In genomic region chr6:159212881-159213280, GRCh38 we compare ENCODE assay signal across 18 cellular contexts. TPM values are rescaled to one million over a fixed set of nuclear protein-coding genes. Genes with fewer than 3 reads are reported as not detected.
DNase-seq lines count a peak whose midpoint lies in the region; ATAC-seq and TF ChIP-seq lines count a peak whose summit lies in the region.
"Had no signal": no experiment of that assay in that cellular context is flagged by ENCODE, and none has a peak within 500 bp of the region (broad histone marks: within the 10 kb centered on the region; RNA-seq: fewer than 3 reads in every experiment).

No MANE protein-coding gene starts in this region.

- TF ChIP-seq POLR2A in IMR-90 (IDR thresholded peaks at IDR 0.05; ENCODE audit: low read depth, low read length) (no peak), ovary (IDR thresholded peaks at IDR 0.05) (no peak)

- H3K4me1 ChIP-seq in BLaER1 (peaks cover 63% of the 10 kb centered on the region), IMR-90 (ENCODE audit: control insufficient read depth, insufficient read depth, low read length) (no peaks in the 10 kb centered on the region), endodermal cell (ENCODE audit: control insufficient read depth, insufficient read depth, low read length) (no peaks in the 10 kb centered on the region), neuronal stem cell (ENCODE audit: control insufficient read depth in 2 of 2, insufficient read depth in 1 of 2, low read depth in 1 of 2, low read length in 2 of 2) (peaks cover 0 to 9% of the 10 kb centered on the region in 2 donors), ovary (ENCODE audit: insufficient read depth) (peaks cover 1% of the 10 kb centered on the region), aorta (ENCODE audit: control insufficient read depth in 1 of 2, insufficient read depth in 2 of 2, low read length in 2 of 2) (peaks cover 0 to 3% of the 10 kb centered on the region in 2 donors)
- H3K4me1 ChIP-seq: HAP-1 had no signal

- H3K9ac ChIP-seq in BLaER1, result no peak overlapping the region
- H3K9ac ChIP-seq in IMR-90 (ENCODE audit: low read depth, low read length), result no peak overlapping the region
- H3K9ac ChIP-seq in endodermal cell (ENCODE audit: extremely low read depth, low read length, poor library complexity, severe bottlenecking), result no peak overlapping the region
- H3K9ac ChIP-seq in neuronal stem cell (ENCODE audit: low read depth, low read length, poor library complexity), result no peak overlapping the region
- H3K9ac ChIP-seq: GM23248 had no signal

- H3K14ac ChIP-seq in IMR-90 (replicated peaks; ENCODE audit: low read depth, low read length) (no peak overlapping the region), neuronal stem cell (ENCODE audit: low read length) (no peak overlapping the region)

- TF ChIP-seq CTCF in IMR-90 (conservative IDR thresholded peaks at IDR 0.05; ENCODE audit: low read depth, low read length), result no peak
- no peak for TF ChIP-seq CTCF in endodermal cell (conservative IDR thresholded peaks at IDR 0.05)
- TF ChIP-seq CTCF in ovary (IDR thresholded peaks at IDR 0.05), result no peak

- intact Hi-C loops in IMR-90 (cut with micrococcal nuclease) (no loop called here), ovary (cut with DNase I) (no loop called here), aorta (cut with DNase I) (loop anchor here (5.0 kb wide), 2 partner anchors 36 to 41 kb away; no protein-coding TSS in a partner anchor)

- H2AFZ ChIP-seq in IMR-90 (replicated peaks; ENCODE audit: low read length, poor library complexity), result peak overlapping the region; percentile 46
- peak overlapping the region; percentile 9 for H2AFZ ChIP-seq in neuronal stem cell (ENCODE audit: low read length)
- H2AFZ ChIP-seq: GM23248 had no signal

- no peak overlapping the region for H3K4me3 Mint-ChIP-seq in endodermal cell
- H3K4me3 Mint-ChIP-seq: CD4-positive, CD25-positive, alpha-beta regulatory T cell; CD8-positive, alpha-beta memory T cell had no signal

- no peak overlapping the region for H3K27ac Mint-ChIP-seq in endodermal cell
- H3K27ac Mint-ChIP-seq: CD4-positive, CD25-positive, alpha-beta regulatory T cell had no signal

- H3K4me1 Mint-ChIP-seq in endodermal cell, result no peaks in the 10 kb centered on the region

- no peaks in the 10 kb centered on the region for H3K27me3 ChIP-seq in BLaER1
- H3K27me3 ChIP-seq in IMR-90 (ENCODE audit: control insufficient read depth, insufficient read depth, low read length), result no peaks in the 10 kb centered on the region
- peaks cover 2% of the 10 kb centered on the region for H3K27me3 ChIP-seq in endodermal cell (ENCODE audit: control insufficient read depth, insufficient read depth, low read length, poor library complexity, severe bottlenecking)
- peaks cover 0 to 5% (median 0%) of the 10 kb centered on the region in 3 experiments for H3K27me3 ChIP-seq in neuronal stem cell (ENCODE audit: control insufficient read depth in 3 of 3, insufficient read depth in 3 of 3, low read depth in 1 of 3, low read length in 3 of 3)
- no peaks in the 10 kb centered on the region for H3K27me3 ChIP-seq in ovary
- H3K27me3 ChIP-seq in aorta (ENCODE audit: control insufficient read depth in 1 of 2, insufficient read depth in 2 of 2, low read length in 1 of 2), result no peaks in the 10 kb centered on the region

- H4K91ac ChIP-seq in IMR-90 (ENCODE audit: insufficient read depth, low read depth, low read length), result no peak overlapping the region
- no peak overlapping the region for H4K91ac ChIP-seq in neuronal stem cell (ENCODE audit: low read depth, low read length, poor library complexity)

- H3K79me1 ChIP-seq in IMR-90 (ENCODE audit: low read depth in 1 of 2, low read length in 2 of 2) (no peaks in the 10 kb centered on the region), neuronal stem cell (ENCODE audit: low read depth, low read length) (no peaks in the 10 kb centered on the region)

- H3K56ac ChIP-seq in IMR-90 (ENCODE audit: extremely low read depth, insufficient read depth, low read length), result no peak overlapping the region

- no peak overlapping the region for H2BK120ac ChIP-seq in IMR-90 (ENCODE audit: low read depth, low read length)
- H2BK120ac ChIP-seq in neuronal stem cell (ENCODE audit: low read depth, low read length), result no peak overlapping the region

- TF ChIP-seq RAD21 in IMR-90 (IDR thresholded peaks at IDR 0.05; ENCODE audit: low read length), result no peak

- peaks cover 5% of the 10 kb centered on the region for H3K27me3 Mint-ChIP-seq in endodermal cell (ENCODE audit: insufficient read depth)

- H4K5ac ChIP-seq in IMR-90 (ENCODE audit: low read depth, low read length), result no peak overlapping the region

- H3K18ac ChIP-seq in IMR-90 (ENCODE audit: low read depth, low read length), result no peak overlapping the region
- peak overlapping the region; percentile 25 for H3K18ac ChIP-seq in neuronal stem cell (ENCODE audit: low read length)

- H2AK5ac ChIP-seq in IMR-90 (ENCODE audit: low read depth, low read length), result no peak overlapping the region
- H2AK5ac ChIP-seq in neuronal stem cell (ENCODE audit: low read depth, low read length), result no peak overlapping the region

- H4K20me1 ChIP-seq in BLaER1 (no peaks in the 10 kb centered on the region), IMR-90 (ENCODE audit: insufficient read depth, low read length) (no peaks in the 10 kb centered on the region)

- no CpG with 5 or more reads among the region's 2 CpGs for WGBS in IMR-90 (ENCODE audit: extremely low coverage in 2 of 2, insufficient read length in 1 of 2), 2 experiments
- 83 to 93% methylated on average over 2 of the region's 2 CpGs for WGBS in endodermal cell (ENCODE audit: insufficient coverage in 1 of 2, insufficient read length in 1 of 2), 2 experiments
- WGBS in neuronal stem cell (ENCODE audit: extremely low coverage in 2 of 2, insufficient read length in 2 of 2, insufficient replicate concordance in 1 of 2), 2 donors, result no CpG with 5 or more reads among the region's 2 CpGs
- 91 to 99% (median 98%) methylated on average over 2 of the region's 2 CpGs for WGBS in ovary, 3 donors
- WGBS in aorta, 2 donors, result 94 to 95% methylated on average over 2 of the region's 2 CpGs

- dilution Hi-C loops in IMR-90 (cut with HindIII; ENCODE audit: low sequenced_read_pairs, unreplicated experiment), result no loop called here

- H3K36me3 Mint-ChIP-seq in endodermal cell (ENCODE audit: low read depth), result no peaks in the 10 kb centered on the region
- H3K36me3 Mint-ChIP-seq: CD4-positive, CD25-positive, alpha-beta regulatory T cell; CD8-positive, alpha-beta memory T cell had no signal

- no peak overlapping the region for H2BK5ac ChIP-seq in IMR-90 (ENCODE audit: low read depth, low read length, poor library complexity, severe bottlenecking)
- no peak overlapping the region for H2BK5ac ChIP-seq in neuronal stem cell (ENCODE audit: low read length)

- no peaks in the 10 kb centered on the region for H3K9me3 Mint-ChIP-seq in endodermal cell
- H3K9me3 Mint-ChIP-seq: CD8-positive, alpha-beta memory T cell had no signal

- H4K8ac ChIP-seq in IMR-90 (ENCODE audit: low read depth in 2 of 2, low read length in 2 of 2) (no peak overlapping the region), neuronal stem cell (ENCODE audit: low read depth, low read length) (no peak overlapping the region)

- no peak for TF ChIP-seq EP300 in ovary (IDR thresholded peaks at IDR 0.05)

- H3K9me3 ChIP-seq in BLaER1 (no peaks in the 10 kb centered on the region), IMR-90 (ENCODE audit: control insufficient read depth, insufficient read depth, low read length) (no peaks in the 10 kb centered on the region), endodermal cell (ENCODE audit: control insufficient read depth, low read length) (no peaks in the 10 kb centered on the region), neuronal stem cell (replicated peaks in 1 of 2; ENCODE audit: control insufficient read depth in 2 of 2, insufficient read depth in 1 of 2, low read depth in 1 of 2, low read length in 2 of 2) (no peaks in the 10 kb centered on the region), ovary (no peaks in the 10 kb centered on the region), aorta (ENCODE audit: control insufficient read depth, low read length) (no peaks in the 10 kb centered on the region)
- H3K9me3 ChIP-seq: HAP-1 had no signal

- H3K23ac ChIP-seq in IMR-90 (ENCODE audit: low read depth, low read length), result no peak overlapping the region
- no peak overlapping the region for H3K23ac ChIP-seq in neuronal stem cell (ENCODE audit: low read depth, low read length, poor library complexity)

- H3K27ac ChIP-seq in BLaER1 (no peak overlapping the region), IMR-90 (ENCODE audit: insufficient read depth, low read length) (no peak overlapping the region), endodermal cell (ENCODE audit: low read depth, low read length) (peak overlapping the region; percentile 32), neuronal stem cell (replicated peaks; ENCODE audit: low read length) (no peak overlapping the region), ovary (no peak overlapping the region), aorta (ENCODE audit: low read depth in 1 of 2, low read length in 2 of 2) (no peak overlapping the region)
- H3K27ac ChIP-seq: GM23248 had no signal

- in situ Hi-C loops in IMR-90 (cut with MboI; ENCODE audit: low sequenced_read_pairs), result no loop called here

- no peak overlapping the region for H3K4ac ChIP-seq in IMR-90 (ENCODE audit: low read depth, low read length)
- H3K4ac ChIP-seq in neuronal stem cell (ENCODE audit: low read length), result no peak overlapping the region

- BruUV-seq in IMR-90 (replicated peaks; lab: Mats Ljungman, UMichigan), result no TSS peak

- H2BK15ac ChIP-seq in IMR-90 (ENCODE audit: low read depth, low read length) (no peak overlapping the region), neuronal stem cell (ENCODE audit: low read length) (no peak overlapping the region)

- no peaks in the 10 kb centered on the region for H3K36me3 ChIP-seq in BLaER1
- H3K36me3 ChIP-seq in IMR-90 (ENCODE audit: control insufficient read depth, insufficient read depth, low read length), result no peaks in the 10 kb centered on the region
- no peaks in the 10 kb centered on the region for H3K36me3 ChIP-seq in endodermal cell (ENCODE audit: control insufficient read depth, insufficient read depth, low read length)
- H3K36me3 ChIP-seq in neuronal stem cell (replicated peaks in 1 of 2; ENCODE audit: control insufficient read depth in 2 of 2, insufficient read depth in 2 of 2, low read length in 2 of 2), result no peaks in the 10 kb centered on the region
- H3K36me3 ChIP-seq in ovary, result no peaks in the 10 kb centered on the region
- no peaks in the 10 kb centered on the region for H3K36me3 ChIP-seq in aorta (ENCODE audit: control insufficient read depth in 1 of 2, insufficient read depth in 2 of 2, low read length in 1 of 2)
- H3K36me3 ChIP-seq: HAP-1 had no signal

- POLR2A ChIA-PET in IMR-90 (lab: Charles Lee; ENCODE audit: unreplicated experiment), result no interaction called here

- no peak overlapping the region for H2BK20ac ChIP-seq in IMR-90 (ENCODE audit: low read depth, low read length)

- CTCF ChIA-PET in IMR-90 (lab: Yijun Ruan, JAX), result no interaction called here

- DNase-seq in IMR-90 (no peak), endodermal cell (no peak), neuronal stem cell (ENCODE audit: low spot score) (no peak), ovary (no peak), aorta (no peak), NCI-H2227 treated with DMSO at 0.1 percent for 48 hours (lab: John Stamatoyannopoulos, UW) (no peak), NCI-H345 treated with DMSO at 0.1 percent for 48 hours (lab: John Stamatoyannopoulos, UW; ENCODE audit: unreplicated experiment) (no peak)
- DNase-seq: 8988T; C1 segment of cervical spinal cord; CD4-positive, CD25-positive, alpha-beta regulatory T cell; CD8-positive, alpha-beta memory T cell; DMS53; DND-41 had no signal

- H3K9me1 ChIP-seq in IMR-90 (ENCODE audit: insufficient read depth, low read length), result no peaks in the 10 kb centered on the region

- H3K4me2 ChIP-seq in BLaER1, result peak overlapping the region; percentile 55
- H3K4me2 ChIP-seq in IMR-90 (ENCODE audit: low read depth, low read length), result no peak overlapping the region
- H3K4me2 ChIP-seq in neuronal stem cell (ENCODE audit: insufficient read depth, low read length, poor library complexity, severe bottlenecking), result no peak overlapping the region

- no peak overlapping the region for H2AK9ac ChIP-seq in IMR-90 (replicated peaks; ENCODE audit: low read depth, low read length, poor library complexity)

- ATAC-seq in IMR-90 (ENCODE audit: low read depth), result no peak
- ATAC-seq in aorta (ENCODE audit: low FRiP score), result no peak

- H2BK12ac ChIP-seq in neuronal stem cell (ENCODE audit: low read length), result no peak overlapping the region

- H3K4me3 ChIP-seq in BLaER1 (no peak overlapping the region), IMR-90 (ENCODE audit: insufficient read depth, low read depth, low read length) (no peak overlapping the region), endodermal cell (ENCODE audit: low read length) (no peak overlapping the region), neuronal stem cell (ENCODE audit: low read length in 2 of 2) (peak overlapping the region in 1 of 2 donors; percentile 12), ovary (no peak overlapping the region), aorta (ENCODE audit: low read length in 2 of 2) (no peak overlapping the region)
- H3K4me3 ChIP-seq: GM23248, HAP-1 had no signal

RNA-seq across cellular contexts. Expression of gene FNDC1, which starts 43.7 kb away (rescaled TPM):
- total RNA-seq in IMR-90 (2012; rRNA removed) (not detected in 2 replicates), endodermal cell (under 1 TPM; 0.55 to 0.62 TPM), ovary (1 to 10 TPM in 4 of 7 donors, under 1 TPM in 3; 0.08 to 2.1 (median 1.1) TPM), aorta (1 to 10 TPM; 1.4 to 2.5 TPM)
- polyA plus RNA-seq in IMR-90 (2012; rRNA removed) (0.03 and 0.04 TPM in 2 replicates), ovary (1 to 10 TPM in 1 of 2 donors, under 1 TPM in 1; 0.29 to 7.3 TPM), aorta (under 1 TPM; 0.38 to 0.82 TPM)
- polyA plus RNA-seq in IMR-90 (2012; cell fraction: cytosol; rRNA removed), result 0.03 and 0.06 TPM in 2 replicates
- 0.05 TPM in 2 replicates for polyA plus RNA-seq in IMR-90 (2012; cell fraction: nucleus; rRNA removed; ENCODE audit: low replicate concordance)
- 0.14 TPM for polyA plus RNA-seq in endodermal cell (2013, experiment 1 of 2)
- 0.17 TPM for polyA plus RNA-seq in endodermal cell (2013, experiment 2 of 2)
- polyA plus RNA-seq in neuronal stem cell (2013, experiment 1 of 2), result 0.14 TPM
- polyA plus RNA-seq in neuronal stem cell (2013, experiment 2 of 2), result 0.12 TPM
- total RNA-seq: A673; CD4-positive, CD25-positive, alpha-beta regulatory T cell; HT-29 had no signal
- polyA plus RNA-seq: CD8-positive, alpha-beta memory T cell had no signal

Comparison
In these comparisons a context has a peak if more than half of its experiments do, and no peak if none do; other contexts are left out.
1. intact Hi-C loops: an anchor here in aorta (5.0 kb wide); none called in IMR-90 and ovary.